15 cellular contexts compared by ENCODE assay signal in genomic region chr2:112658820-112659667, GRCh38. TPM values are rescaled to one million over a fixed set of nuclear protein-coding genes. Genes with fewer than 3 reads are reported as not detected.
DNase-seq lines count a peak whose midpoint lies in the region; ATAC-seq, FAIRE-seq and TF ChIP-seq lines count a peak whose summit lies in the region.
"Had no signal": no experiment of that assay in that cellular context is flagged by ENCODE, and none has a peak within 500 bp of the region (broad histone marks: within the 10 kb centered on the region; RNA-seq: fewer than 3 reads in every experiment).

No MANE protein-coding gene starts in this region.

- peak overlapping the region; percentile 39 for H3K4me2 ChIP-seq in K562 (ENCODE audit: insufficient read depth, low read length)

- in situ Hi-C loops in K562 (cut with MboI): no loop called here

- H3K36me3 Mint-ChIP-seq in activated CD4-positive, alpha-beta T cell treated with anti-CD3 and anti-CD28 coated beads for 36 hours (ENCODE audit: low read depth): peaks cover 83% of the 10 kb centered on the region
- peaks cover 56% of the 10 kb centered on the region for H3K36me3 Mint-ChIP-seq in natural killer cell

- H3K79me2 ChIP-seq in K562 (ENCODE audit: control insufficient read depth, insufficient read depth, low read length): peaks cover 48% of the 10 kb centered on the region

- no peak for TF ChIP-seq CTCF in NB4 (IDR thresholded peaks at IDR 0.05; ENCODE audit: low read depth, low read length)
- TF ChIP-seq CTCF in K562 (IDR thresholded peaks at IDR 0.05 in 2 of 3, conservative IDR thresholded peaks at IDR 0.05 in 1 of 3; ENCODE audit: insufficient read depth in 2 of 3, low read depth in 1 of 3, low read length in 3 of 3): peak in 1 of 3 experiments; percentile 11; a peak in 1 of 6 replicates
- no peak for TF ChIP-seq CTCF in natural killer cell (IDR thresholded peaks at IDR 0.05)

- H3K27ac Mint-ChIP-seq in activated CD4-positive, alpha-beta T cell treated with anti-CD3 and anti-CD28 coated beads for 36 hours: peak overlapping the region; percentile 47
- peak overlapping the region; percentile 74 to 89 for H3K27ac Mint-ChIP-seq in natural killer cell

- no peak for TF ChIP-seq EP300 in K562 (IDR thresholded peaks at IDR 0.05; ENCODE audit: low read length)

- peak overlapping the region; percentile 44; the same call in 2 of the 3 replicates for H3K27ac ChIP-seq in K562 (ENCODE audit: extremely low read depth, low read depth, low read length)
- H3K27ac ChIP-seq: psoas muscle, WERI-Rb-1 had no signal

- CTCF ChIA-PET in activated CD4-positive, alpha-beta T cell treated with anti-CD3 and anti-CD28 coated beads for 36 hours (lab: Charles Lee): interaction anchor here (0.6 to 1.4 kb wide), 6 partner anchors 13 to 1774 kb away, joined by 3 to 4 read pairs (median 3); no protein-coding TSS in a partner anchor
- CTCF ChIA-PET in K562 (lab: Yijun Ruan, JAX; ENCODE audit: low intra/inter-chr PET ratio): no interaction called here

- DNase-seq in activated CD4-positive, alpha-beta T cell treated with anti-CD3 and anti-CD28 coated beads for 36 hours: no peak
- no peak for DNase-seq in activated CD4-positive, alpha-beta T cell treated with anti-CD3 and anti-CD28 coated beads, Interleukin-2, amount 50 U/mL, for 1 hour
- DNase-seq in NB4 (ENCODE audit: low read depth): peak; percentile 45
- DNase-seq in K562 (ENCODE audit: extremely low read depth in 1 of 4, low spot score in 3 of 4): no peak
- no peak for DNase-seq in natural killer cell
- DNase-seq: EL, NCI-H1105 treated with DMSO at 0.1 percent for 48 hours, NCI-H524 treated with DMSO at 0.1 percent for 48 hours, psoas muscle, SIG-M5, WERI-Rb-1 had no signal

- H3K36me3 ChIP-seq in K562 (ENCODE audit: control insufficient read depth, insufficient read depth, low read length): peaks cover 97% of the 10 kb centered on the region

- H3K9me3 Mint-ChIP-seq in activated CD4-positive, alpha-beta T cell treated with anti-CD3 and anti-CD28 coated beads for 36 hours (ENCODE audit: low read depth): no peaks in the 10 kb centered on the region
- H3K9me3 Mint-ChIP-seq in natural killer cell: no peaks in the 10 kb centered on the region

- no peaks in the 10 kb centered on the region for H3K27me3 ChIP-seq in K562 (ENCODE audit: control insufficient read depth in 2 of 2, insufficient read depth in 2 of 2, low read length in 2 of 2)

- no peaks in the 10 kb centered on the region for H3K27me3 Mint-ChIP-seq in activated CD4-positive, alpha-beta T cell treated with anti-CD3 and anti-CD28 coated beads for 36 hours
- H3K27me3 Mint-ChIP-seq in natural killer cell (ENCODE audit: low read depth in 2 of 2): no peaks in the 10 kb centered on the region

- no peak overlapping the region for H2AFZ ChIP-seq in K562 (ENCODE audit: low read depth, low read length)

- 0 out of 2 replicates have a peak, but pooled peaks cover 4% of the 10 kb centered on the region for H4K20me1 ChIP-seq in K562 (replicated peaks; ENCODE audit: control insufficient read depth, insufficient read depth, low read length)

- H3K9ac ChIP-seq in K562 (ENCODE audit: insufficient read depth in 1 of 2, low read depth in 2 of 2, low read length in 2 of 2): peak overlapping the region in 1 of 2 experiments; percentile 43; a peak in 1 of 4 replicates

- H3K4me1 Mint-ChIP-seq in activated CD4-positive, alpha-beta T cell treated with anti-CD3 and anti-CD28 coated beads for 36 hours: peaks cover 58% of the 10 kb centered on the region
- peaks cover 67 to 71% of the 10 kb centered on the region in 2 donors for H3K4me1 Mint-ChIP-seq in natural killer cell

- H3K4me1 ChIP-seq in K562 (replicated peaks in 1 of 2; ENCODE audit: control insufficient read depth in 2 of 2, insufficient read depth in 2 of 2, low read length in 2 of 2): peaks cover 0 to 32% of the 10 kb centered on the region in 2 experiments; a peak in 4 of 5 replicates
- H3K4me1 ChIP-seq: psoas muscle had no signal

- POLR2A ChIA-PET in activated CD4-positive, alpha-beta T cell treated with anti-CD3 and anti-CD28 coated beads for 36 hours (lab: Charles Lee): interaction anchor here (0.8 to 1.7 kb wide), 3 partner anchors 31 to 34 kb away, joined by 3 to 6 read pairs (median 5); no protein-coding TSS in a partner anchor
- POLR2A ChIA-PET in K562 (lab: Yijun Ruan, JAX): interaction anchor here (0.8 to 7.9 kb wide), 13 partner anchors 7 to 75 kb away, joined by 3 to 90 read pairs (median 5); partner anchors contain the start of genes CHCHD5 and SLC20A1

- ATAC-seq in activated CD4-positive, alpha-beta T cell treated with anti-CD3 and anti-CD28 coated beads for 36 hours: no peak
- peak; percentile 53 for ATAC-seq in K562
- ATAC-seq in natural killer cell: no peak
- no peak for ATAC-seq in HG03135 (IDR thresholded peaks at IDR 0.05; ENCODE audit: unreplicated experiment)
- no peak for ATAC-seq in GM21576 (IDR thresholded peaks at IDR 0.05; ENCODE audit: unreplicated experiment)
- no peak for ATAC-seq in GM18498 (IDR thresholded peaks at IDR 0.05; ENCODE audit: unreplicated experiment)
- ATAC-seq: psoas muscle had no signal

- no peak for TF ChIP-seq RAD21 in K562 (CRISPR knock-in tag; conservative IDR thresholded peaks at IDR 0.05 in 1 of 2, IDR thresholded peaks at IDR 0.05 in 1 of 2)

- H3K9me1 ChIP-seq in K562 (ENCODE audit: control insufficient read depth, insufficient read depth, low read length): peaks cover 3% of the 10 kb centered on the region

- H3K4me3 Mint-ChIP-seq in activated CD4-positive, alpha-beta T cell treated with anti-CD3 and anti-CD28 coated beads for 36 hours: no peak overlapping the region
- no peak overlapping the region for H3K4me3 Mint-ChIP-seq in natural killer cell

- no peaks in the 10 kb centered on the region for H3K9me3 ChIP-seq in K562 (replicated peaks; ENCODE audit: control insufficient read depth, insufficient read depth, low read depth, low read length)
- H3K9me3 ChIP-seq: psoas muscle had no signal

- TF ChIP-seq POLR2A in NB4 (IDR thresholded peaks at IDR 0.05; ENCODE audit: extremely low read depth, insufficient read length) (no peak), K562 (conservative IDR thresholded peaks at IDR 0.05) (peak; percentile 35; the same call in 1 of the 2 replicates)

- TSS peak; percentile 5 for BruUV-seq in K562 (replicated peaks; lab: Mats Ljungman, UMichigan)

- 75% methylated on average over 11 of the region's 11 CpGs for WGBS in K562 (ENCODE audit: insufficient coverage, low coverage, missing lambda C conversion rate)

- FAIRE-seq in K562 (lab: Jason Lieb, UNC): peak; percentile 59
- FAIRE-seq: colon had no signal

- intact Hi-C loops in activated CD4-positive, alpha-beta T cell treated with anti-CD3 and anti-CD28 coated beads for 36 hours (cut with DNase I, micrococcal nuclease): loop anchor here in 1 of 2 experiments (1.0 kb wide), 1 partner anchor 28 kb away; no protein-coding TSS in a partner anchor
- intact Hi-C loops in K562 (cut with micrococcal nuclease): no loop called here
- intact Hi-C loops in natural killer cell (cut with micrococcal nuclease): no loop called here

- H3K4me3 ChIP-seq in NB4 (ENCODE audit: low read depth, low read length) (peak overlapping the region; percentile 37), K562 (no peak overlapping the region)
- H3K4me3 ChIP-seq: psoas muscle had no signal

TF ChIP-seq in K562, 482 proteins besides CTCF, POLR2A, EP300 and RAD21 (continues in another document):
- no peak for TF ChIP-seq TFAM (CRISPR knock-in tag; conservative IDR thresholded peaks at IDR 0.05)
- TF ChIP-seq, protein P1, sequence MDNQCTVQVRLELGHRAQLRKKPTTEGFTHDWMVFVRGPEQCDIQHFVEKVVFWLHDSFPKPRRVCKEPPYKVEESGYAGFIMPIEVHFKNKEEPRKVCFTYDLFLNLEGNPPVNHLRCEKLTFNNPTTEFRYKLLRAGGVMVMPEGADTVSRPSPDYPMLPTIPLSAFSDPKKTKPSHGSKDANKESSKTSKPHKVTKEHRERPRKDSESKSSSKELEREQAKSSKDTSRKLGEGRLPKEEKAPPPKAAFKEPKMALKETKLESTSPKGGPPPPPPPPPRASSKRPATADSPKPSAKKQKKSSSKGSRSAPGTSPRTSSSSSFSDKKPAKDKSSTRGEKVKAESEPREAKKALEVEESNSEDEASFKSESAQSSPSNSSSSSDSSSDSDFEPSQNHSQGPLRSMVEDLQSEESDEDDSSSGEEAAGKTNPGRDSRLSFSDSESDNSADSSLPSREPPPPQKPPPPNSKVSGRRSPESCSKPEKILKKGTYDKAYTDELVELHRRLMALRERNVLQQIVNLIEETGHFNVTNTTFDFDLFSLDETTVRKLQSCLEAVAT (IDR thresholded peaks at IDR 0.05): no peak
- TF ChIP-seq CREBBP (IDR thresholded peaks at IDR 0.05; ENCODE audit: low read depth, low read length): no peak
- TF ChIP-seq SPI1 (IDR thresholded peaks at IDR 0.05; ENCODE audit: borderline replicate concordance, low read depth, low read length): peak; percentile 11; the same call in 1 of the 2 replicates
- no peak for TF ChIP-seq RFX1 (IDR thresholded peaks at IDR 0.05)

RNA-seq across cellular contexts. Expression of gene SLC20A1, which starts 13.3 kb away (rescaled TPM):
- total RNA-seq in activated CD4-positive, alpha-beta T cell treated with anti-CD3 and anti-CD28 coated beads for 36 hours: 10 to 100 TPM; 69.3 to 69.6 TPM
- 495 and 804 TPM in 2 replicates for total RNA-seq in K562 (2011; cell fraction: chromatin; rRNA removed; ENCODE audit: low replicate concordance)
- total RNA-seq in K562 (2011; cell fraction: nucleolus; rRNA removed): 263 and 289 TPM in 2 replicates
- 478 and 674 TPM in 2 replicates for total RNA-seq in K562 (2011; cell fraction: nucleoplasm; rRNA removed)
- total RNA-seq in K562 (2014; rRNA removed) (64.7 and 66.0 TPM in 2 replicates), K562 (2014; rRNA removed; fragmentation: Illumina TruSeq; extraction: Trizol) (95.1 and 111 TPM in 2 replicates), K562 (2015; rRNA removed; fragmentation: Illumina TruSeq; extraction: Trizol) (66.8 and 68.9 TPM in 2 replicates), K562 (2021) (123 and 136 TPM in 2 replicates), natural killer cell (100 to 1,000 TPM; 193 to 241 (median 233) TPM)
- polyA plus RNA-seq in K562 (2011; rRNA removed) (101 and 150 TPM in 2 replicates), K562 (2014; fragmentation: Illumina TruSeq; extraction: Trizol) (85.8 and 87.8 TPM in 2 replicates), K562 (2014; fragmentation: Nextera tagmentation; extraction: Ambion mirVana) (10 to 100 TPM; 53.8 to 56.1 TPM), K562 (2014; rRNA removed) (74.7 and 77.3 TPM in 2 replicates)
- 105 and 114 TPM in 2 replicates for polyA plus RNA-seq in K562 (2011; cell fraction: cytosol; rRNA removed)
- 166 and 277 TPM in 2 replicates for polyA plus RNA-seq in K562 (2011; cell fraction: nucleus; rRNA removed)
- polyA plus RNA-seq in K562 (2012): 55.6 and 102 TPM in 2 replicates
- polyA minus RNA-seq in K562 (2011; rRNA and poly(A)+ RNA removed): 151 and 243 TPM in 2 replicates
- 79.2 and 124 TPM in 2 replicates for polyA minus RNA-seq in K562 (2011; cell fraction: cytosol; rRNA and poly(A)+ RNA removed)
- 120 and 135 TPM in 2 replicates for polyA minus RNA-seq in K562 (2011; cell fraction: nucleus; rRNA and poly(A)+ RNA removed)
